In genomic region chr12:92519284-92519683, GRCh38 we compare ENCODE assay signal across 20 cellular contexts.
DNase-seq lines count a peak whose midpoint lies in the region; ATAC-seq, FAIRE-seq and TF ChIP-seq lines count a peak whose summit lies in the region.
"Had no signal": no experiment of that assay in that cellular context is flagged by ENCODE, and none has a peak within 500 bp of the region (broad histone marks: within the 10 kb centered on the region; RNA-seq: fewer than 3 reads in every experiment).

No MANE protein-coding gene starts in this region.

- intact Hi-C loops in lower leg skin (cut with DNase I; ENCODE audit: low total_unique reads), result no loop called here

- H3K36me3 Mint-ChIP-seq in T-helper 17 cell (ENCODE audit: low read depth) (peaks cover 3% of the 10 kb centered on the region), nephron progenitor cell (ENCODE audit: low read depth) (no peaks in the 10 kb centered on the region)
- H3K36me3 Mint-ChIP-seq: CD8-positive, alpha-beta T cell had no signal

- H3K27me3 Mint-ChIP-seq in T-helper 17 cell (no peaks in the 10 kb centered on the region), nephron progenitor cell (ENCODE audit: low read depth, poor library complexity) (peaks cover 13% of the 10 kb centered on the region)

- FAIRE-seq in RCC 7860 (lab: Jason Lieb, UNC), result no peak
- FAIRE-seq: GM12891, HTR-8/SVneo had no signal

- 86 to 92% methylated on average over 1 of the region's 1 CpG for WGBS in lower leg skin, 2 donors

- H3K9me3 ChIP-seq in T-helper 17 cell (ENCODE audit: control insufficient read depth, low read length, poor library complexity, severe bottlenecking), result no peaks in the 10 kb centered on the region

- in situ Hi-C loops in Caki2 (cut with HindIII; ENCODE audit: low pct_unique_long_range_greater_than_20kb, low sequenced_read_pairs), result no loop called here

- H3K4me3 Mint-ChIP-seq in T-helper 17 cell (peak overlapping the region; percentile 15), nephron progenitor cell (no peak overlapping the region)
- H3K4me3 Mint-ChIP-seq: CD8-positive, alpha-beta T cell; GM23338 had no signal

- H3K27ac Mint-ChIP-seq in T-helper 17 cell, result no peak overlapping the region
- H3K27ac Mint-ChIP-seq in nephron progenitor cell, result peak overlapping the region; percentile 5
- H3K27ac Mint-ChIP-seq: CD8-positive, alpha-beta T cell; GM23338 had no signal

- no peak for TF ChIP-seq CTCF in epithelial cell of proximal tubule (conservative IDR thresholded peaks at IDR 0.05; ENCODE audit: low read depth, low read length)
- TF ChIP-seq CTCF in nephron progenitor cell (IDR thresholded peaks at IDR 0.05), result no peak
- no peak for TF ChIP-seq CTCF in lower leg skin (IDR thresholded peaks at IDR 0.05)

- no peak for TF ChIP-seq POLR2A in lower leg skin (IDR thresholded peaks at IDR 0.05)

- H3K4me1 Mint-ChIP-seq in T-helper 17 cell (peaks cover 6% of the 10 kb centered on the region), nephron progenitor cell (peaks cover 7% of the 10 kb centered on the region)
- H3K4me1 Mint-ChIP-seq: GM23338 had no signal

- ATAC-seq in T-helper 17 cell, result no peak
- ATAC-seq: CD8-positive, alpha-beta T cell; GM23338 had no signal

- H3K9me3 Mint-ChIP-seq in nephron progenitor cell, result peaks cover 6% of the 10 kb centered on the region

- H3K4me3 ChIP-seq in epithelial cell of proximal tubule (ENCODE audit: low read depth, low read length) (no peak overlapping the region), lower leg skin (ENCODE audit: low read depth, poor library complexity, severe bottlenecking) (no peak overlapping the region)
- H3K4me3 ChIP-seq: BLaER1 treated with 17β-estradiol and CSF1 and Interleukin-3, amounts not matched to agents 10 nM and 100 nM; GM23338 had no signal

- peak; percentile 38 for DNase-seq in Caki2 (ENCODE audit: low read depth)
- DNase-seq in T-helper 17 cell, result no peak
- peak; percentile 72 for DNase-seq in epithelial cell of proximal tubule (ENCODE audit: low read depth)
- DNase-seq in nephron progenitor cell, result no peak
- no peak for DNase-seq in activated effector memory CD4-positive, alpha-beta T cell treated with Interleukin-2 at 50 U/mL for 16 hours
- DNase-seq in SIG-M5 treated with dmso at 0.1 percent for 504 hours (lab: John Stamatoyannopoulos, UW; ENCODE audit: unreplicated experiment), result no peak
- DNase-seq in RCC 7860 (ENCODE audit: low spot score), result no peak
- DNase-seq in lower leg skin (ENCODE audit: low spot score in 2 of 2), result no peak
- DNase-seq: CD8-positive, alpha-beta T cell; HCEC 1CT; IMR-90; NCI-H1417 treated with DMSO at 0.1 percent for 48 hours; NCI-H187 treated with DMSO at 0.1 percent for 48 hours; NCI-H226; NCI-H524; RPMI8226 had no signal

Comparison
In these comparisons a context has a peak if more than half of its experiments do, and no peak if none do; other contexts are left out.
1. DNase-seq: peak in Caki2 (single experiment) and epithelial cell of proximal tubule (single experiment); none in T-helper 17 cell (0 of 3), nephron progenitor cell (single experiment), activated effector memory CD4-positive, alpha-beta T cell treated with Interleukin-2 at 50 U/mL for 16 hours (single experiment), SIG-M5 treated with dmso at 0.1 percent for 504 hours (single experiment), RCC 7860 (single experiment) and lower leg skin (0 of 2).